ENCODE assay signal across 8 cellular contexts in genomic region chr1:206507395-206508129, GRCh38. TPM values are rescaled to one million over a fixed set of nuclear protein-coding genes. Genes with fewer than 3 reads are reported as not detected.
DNase-seq lines count a peak whose midpoint lies in the region; ATAC-seq and TF ChIP-seq lines count a peak whose summit lies in the region.

TSS of gene RASSF5 (plus strand) at chr1:206507531. CDS start at chr1:206507603, 72 bp downstream.

- no peaks in the 10 kb centered on the region for H3K36me3 Mint-ChIP-seq in endothelial cell (ENCODE audit: low read depth, unreplicated experiment)

- H3K9me3 Mint-ChIP-seq in endothelial cell (ENCODE audit: unreplicated experiment), result no peaks in the 10 kb centered on the region

- peaks cover 24% of the 10 kb centered on the region for H3K27me3 Mint-ChIP-seq in endothelial cell (ENCODE audit: unreplicated experiment)

- no peak for TF ChIP-seq CTCF in endothelial cell (IDR thresholded peaks at IDR 0.05; ENCODE audit: unreplicated experiment)
- no peak for TF ChIP-seq CTCF in mucosa of descending colon (IDR thresholded peaks at IDR 0.05)

- H3K4me1 ChIP-seq in mucosa of descending colon (ENCODE audit: low read depth), result peaks cover 8% of the 10 kb centered on the region

- no peaks in the 10 kb centered on the region for H3K9me3 ChIP-seq in mucosa of descending colon

- H3K27ac Mint-ChIP-seq in endothelial cell (ENCODE audit: unreplicated experiment), result no peak within 1 kb of the TSS

- TF ChIP-seq POLR2A in GM10847 (IDR thresholded peaks at IDR 0.05; ENCODE audit: extremely low read depth, insufficient read length), result peak; percentile 35

- no peaks in the 10 kb centered on the region for H3K36me3 ChIP-seq in mucosa of descending colon (ENCODE audit: low read depth)

- H3K4me3 ChIP-seq in mucosa of descending colon, result peak within 1 kb of the TSS; percentile 26

- intact Hi-C loops in mucosa of descending colon (cut with DNase I, micrococcal nuclease), result no loop called here

- peak within 1 kb of the TSS; percentile 68 for H3K4me3 Mint-ChIP-seq in endothelial cell (ENCODE audit: unreplicated experiment)

- H3K4me1 Mint-ChIP-seq in endothelial cell (ENCODE audit: unreplicated experiment), result peaks cover 17% of the 10 kb centered on the region

- ATAC-seq in HG02610 (IDR thresholded peaks at IDR 0.05; ENCODE audit: unreplicated experiment) (peak; percentile 39), mucosa of descending colon (peak; percentile 89)

- DNase-seq in NCI-H345 (lab: John Stamatoyannopoulos, UW) (peak; percentile 41), endothelial cell (ENCODE audit: low spot score) (peak; percentile 47), mucosa of descending colon (peak; percentile 87 to 89 (median 88)), cerebellar cortex (ENCODE audit: low spot score) (no peak)
- DNase-seq in activated CD8-positive, alpha-beta memory T cell treated with anti-CD3 and anti-CD28 coated beads for 48 hours (ENCODE audit: low read depth in 2 of 3, low spot score in 2 of 3), result peak; percentile 46 to 73 (median 64)
- DNase-seq in stimulated activated CD8-positive, alpha-beta memory T cell treated with anti-CD3 and anti-CD28 coated beads, Interleukin-4, amount 100 ng/mL, for 24 hours (ENCODE audit: low read depth), result peak; percentile 80

RNA-seq across cellular contexts. Expression of gene RASSF5, which starts in this region (rescaled TPM):
- total RNA-seq in endothelial cell (ENCODE audit: unreplicated experiment) (1.2 TPM), mucosa of descending colon (1 to 10 TPM; 5.3 to 7.6 (median 5.8) TPM)
